2 cellular contexts compared by ENCODE assay signal in genomic region chr4:110587666-110588285, GRCh38.
TF ChIP-seq lines count a peak whose summit lies in the region.

No MANE protein-coding gene starts in this region.

TF ChIP-seq in GM23338, 12 proteins besides CTCF, POLR2A, EP300 and RAD21 (continued from another document):
- no peak for TF ChIP-seq ZNF114 (CRISPR knock-in tag; IDR thresholded peaks at IDR 0.05)
- TF ChIP-seq EZH2 (IDR thresholded peaks at IDR 0.05; ENCODE audit: low read depth, unreplicated experiment) = no peak
- no peak for TF ChIP-seq POLR2AphosphoS5 (IDR thresholded peaks at IDR 0.05; ENCODE audit: low read depth)

TF ChIP-seq in IMR-90, 13 proteins besides CTCF, POLR2A, EP300 and RAD21 (continued from another document):
- TF ChIP-seq FOS (IDR thresholded peaks at IDR 0.05; ENCODE audit: low read depth, low read length) = no peak
